11 cellular contexts compared by ENCODE assay signal in the genomic region with DNA sequence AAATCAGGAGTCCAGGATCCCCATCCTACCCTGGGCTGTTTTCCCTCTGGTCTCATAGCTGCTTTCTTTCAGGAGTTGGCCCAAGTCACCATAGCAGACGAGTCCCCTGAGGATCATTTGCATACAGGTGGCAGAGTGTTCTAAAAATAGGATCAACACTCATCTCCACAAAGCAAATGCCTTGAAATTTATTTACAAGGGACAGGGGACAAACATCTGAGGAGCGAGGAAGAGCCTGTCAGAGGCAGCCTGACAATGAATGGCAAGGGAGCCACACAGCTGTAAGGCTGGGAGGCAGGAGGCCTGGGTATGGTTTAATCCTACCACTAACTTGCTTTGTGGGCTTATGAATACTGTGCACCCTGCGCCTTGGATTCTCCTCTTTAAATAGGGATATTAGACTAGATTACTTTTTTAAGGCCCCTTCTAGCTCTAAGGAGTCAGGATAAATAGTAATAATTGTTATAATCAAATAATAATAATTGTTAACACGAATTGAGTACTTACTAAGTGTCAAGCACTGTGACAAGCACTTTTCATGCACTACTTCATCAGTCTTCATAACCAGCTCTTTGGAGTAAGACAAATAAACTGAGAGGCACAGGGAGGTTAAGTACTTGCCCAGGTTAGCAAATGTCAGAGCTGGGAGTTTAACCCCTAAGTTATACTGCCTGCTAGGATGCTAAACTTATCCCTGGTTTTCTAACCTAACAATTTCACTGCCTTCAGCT. TPM values are rescaled to one million over a fixed set of nuclear protein-coding genes. Genes with fewer than 3 reads are reported as not detected.
A peak's percentile ranks its signal among the peaks of the same experiment; 100 is the strongest.
DNase-seq lines count a peak whose midpoint lies in the region; ATAC-seq, FAIRE-seq and TF ChIP-seq lines count a peak whose summit lies in the region.
"Had no signal": no experiment of that assay in that cellular context is flagged by ENCODE, and none has a peak within 500 bp of the region (broad histone marks: within the 10 kb centered on the region; RNA-seq: fewer than 3 reads in every experiment).

No MANE protein-coding gene starts in this region.

- no peak for ATAC-seq in central memory CD8-positive, alpha-beta T cell (replicated peaks; ENCODE audit: extremely low read depth, poor library complexity, severe bottlenecking)
- ATAC-seq in GM18868 (IDR thresholded peaks at IDR 0.05; ENCODE audit: unreplicated experiment), result no peak
- no peak for ATAC-seq in pancreas

- peak overlapping the region; percentile 4 for H3K27ac Mint-ChIP-seq in central memory CD8-positive, alpha-beta T cell (ENCODE audit: low read depth)

- H3K36me3 Mint-ChIP-seq in central memory CD8-positive, alpha-beta T cell (ENCODE audit: insufficient read depth), result no peaks in the 10 kb centered on the region

- peaks cover 15% of the 10 kb centered on the region for H3K27me3 Mint-ChIP-seq in central memory CD8-positive, alpha-beta T cell

- H3K4me1 ChIP-seq in HEK293 (ENCODE audit: control insufficient read depth, insufficient read depth, low read length) (peaks cover 9% of the 10 kb centered on the region; the same call in 1 of the 2 replicates), pancreas (no peaks in the 10 kb centered on the region)
- H3K4me1 ChIP-seq: HAP-1 had no signal

- POLR2A ChIA-PET in HEK293 (lab: Yijun Ruan, JAX), result no interaction called here

- FAIRE-seq in pancreas (lab: Jason Lieb, UNC), result no peak
- FAIRE-seq: TTC549 had no signal

- H3K27ac ChIP-seq in HEK293 (ENCODE audit: extremely low read depth, low read depth, low read length) (no peak overlapping the region), pancreas (no peak overlapping the region)

- CTCF ChIA-PET in HEK293 (lab: Yijun Ruan, JAX), result interaction anchor here (0.5 to 1.9 kb wide), 3 partner anchors 10 to 59 kb away, joined by 4 to 6 read pairs (median 5); no protein-coding TSS in a partner anchor

- no peaks in the 10 kb centered on the region for H3K9me3 Mint-ChIP-seq in central memory CD8-positive, alpha-beta T cell

- WGBS in pancreas, 2 donors, result 75 to 80% methylated on average over 4 of the region's 4 CpGs

- peak; percentile 92 for DNase-seq in DMS153 treated with DMSO at 0.1 percent for 48 hours (lab: John Stamatoyannopoulos, UW; ENCODE audit: unreplicated experiment)
- peak; percentile 91 to 97 for DNase-seq in NCI-H2081 (lab: John Stamatoyannopoulos, UW)
- no peak for DNase-seq in central memory CD8-positive, alpha-beta T cell (ENCODE audit: low spot score in 2 of 2)
- DNase-seq in activated effector memory CD4-positive, alpha-beta T cell treated with Interleukin-2 at 50 U/mL for 16 hours, result no peak
- no peak for DNase-seq in anterior cingulate cortex (lab: John Stamatoyannopoulos, UW)
- no peak for DNase-seq in pancreas
- DNase-seq: foreskin melanocyte had no signal

- no peaks in the 10 kb centered on the region for H3K4me1 Mint-ChIP-seq in central memory CD8-positive, alpha-beta T cell

- TF ChIP-seq CTCF in HEK293 (tag by site-specific recombination; IDR thresholded peaks at IDR 0.05) (no peak), pancreas (IDR thresholded peaks at IDR 0.05) (no peak)

- H3K9me3 ChIP-seq in HEK293 (ENCODE audit: control insufficient read depth, insufficient read depth, low read depth, low read length) (no peaks in the 10 kb centered on the region), pancreas (no peaks in the 10 kb centered on the region)
- H3K9me3 ChIP-seq: HAP-1 had no signal

- intact Hi-C loops in pancreas (cut with DNase I), result no loop called here

- no peak overlapping the region for H3K4me3 Mint-ChIP-seq in central memory CD8-positive, alpha-beta T cell

- H3K36me3 ChIP-seq in HEK293 (ENCODE audit: control insufficient read depth in 2 of 2, insufficient read depth in 1 of 2, low read length in 2 of 2), result peaks cover 0 to 3% of the 10 kb centered on the region in 2 experiments; a peak in 1 of 3 replicates
- no peaks in the 10 kb centered on the region for H3K36me3 ChIP-seq in pancreas
- H3K36me3 ChIP-seq: HAP-1 had no signal

- no peak overlapping the region for H3K4me3 ChIP-seq in HEK293 (ENCODE audit: low read depth, low read length)
- H3K4me3 ChIP-seq in pancreas, result no peak overlapping the region
- H3K4me3 ChIP-seq: HAP-1 had no signal

- H3K27me3 ChIP-seq in pancreas, result no peaks in the 10 kb centered on the region

TF ChIP-seq in HEK293, 187 proteins besides CTCF, POLR2A, EP300 and RAD21:
- TF ChIP-seq ZNF626 (tag by site-specific recombination; IDR thresholded peaks at IDR 0.05) (no peak), ZNF184 (tag by site-specific recombination; IDR thresholded peaks at IDR 0.05) (no peak), TRIM28 (IDR thresholded peaks at IDR 0.05; ENCODE audit: borderline replicate concordance, low read length) (0 out of 2 replicates have a peak, but pooled peaks have one; percentile 38), WT1 (tag by site-specific recombination; IDR thresholded peaks at IDR 0.05) (peak; percentile 77), SCRT2 (tag by site-specific recombination; IDR thresholded peaks at IDR 0.05) (peak; percentile 49), ZBTB1 (tag by site-specific recombination; IDR thresholded peaks at IDR 0.05) (no peak), ZBTB26 (tag by site-specific recombination; optimal IDR thresholded peaks at IDR 0.05) (no peak)

RNA-seq across cellular contexts. Expression of gene RAB3B, which starts 34.5 kb away (rescaled TPM):
- total RNA-seq in pancreas, result 1 to 10 TPM in 3 of 6 donors, under 1 TPM in 3; 0.69 to 5.7 (median 1.6) TPM
- polyA plus RNA-seq in pancreas, result 1 to 10 TPM in 1 of 2 donors, under 1 TPM in 1; 0.72 to 5.7 TPM

Comparison
In these comparisons a context has a peak if more than half of its experiments do, and no peak if none do; other contexts are left out.
1. DNase-seq: peak in DMS153 treated with DMSO at 0.1 percent for 48 hours (single experiment) and NCI-H2081 (2 of 2); none in central memory CD8-positive, alpha-beta T cell (0 of 2), activated effector memory CD4-positive, alpha-beta T cell treated with Interleukin-2 at 50 U/mL for 16 hours (single experiment), anterior cingulate cortex (0 of 58) and pancreas (0 of 6).